In genomic region chr18:12990128-12990485, GRCh38 we compare ENCODE assay signal across 9 cellular contexts. TPM values are rescaled to one million over a fixed set of nuclear protein-coding genes. Genes with fewer than 3 reads are reported as not detected.
DNase-seq lines count a peak whose midpoint lies in the region; ATAC-seq and TF ChIP-seq lines count a peak whose summit lies in the region.
"Had no signal": no experiment of that assay in that cellular context is flagged by ENCODE, and none has a peak within 500 bp of the region (broad histone marks: within the 10 kb centered on the region; RNA-seq: fewer than 3 reads in every experiment).

No MANE protein-coding gene starts in this region.

- peaks cover 7 to 8% of the 10 kb centered on the region in 2 experiments; a peak in 1 of 3 replicates for H3K36me3 ChIP-seq in HEK293 (ENCODE audit: control insufficient read depth in 2 of 2, insufficient read depth in 1 of 2, low read length in 2 of 2)

- peak overlapping the region; percentile 91 for H3K27ac ChIP-seq in HEK293 (ENCODE audit: extremely low read depth, low read depth, low read length)

- DNase-seq in T-helper 17 cell = no peak
- DNase-seq in stimulated activated CD8-positive, alpha-beta memory T cell treated with anti-CD3 and anti-CD28 coated beads, Interleukin-12 subunit alpha, Interleukin-12 subunit beta, amount 100 ng/mL, for 4 hours (ENCODE audit: low read depth) = peak; percentile 25
- DNase-seq in mesenteric fat pad (ENCODE audit: low spot score) = no peak
- DNase-seq in NCI-H82 (lab: John Stamatoyannopoulos, UW) = no peak
- no peak for DNase-seq in cerebellar nuclear complex (lab: John Stamatoyannopoulos, UW)
- DNase-seq: NCI-H1048 had no signal

- H3K9me3 ChIP-seq in HEK293 (ENCODE audit: control insufficient read depth, insufficient read depth, low read depth, low read length) (no peaks in the 10 kb centered on the region), T-helper 17 cell (ENCODE audit: control insufficient read depth, low read length, poor library complexity, severe bottlenecking) (no peaks in the 10 kb centered on the region)

- POLR2A ChIA-PET in HEK293 (lab: Yijun Ruan, JAX) = interaction anchor here (0.7 to 2.5 kb wide), 10 partner anchors 10 to 462 kb away, joined by 3 to 66 read pairs (median 7); partner anchors contain the start of genes PTPN2 and SEH1L

- TF ChIP-seq CTCF in HEK293 (tag by site-specific recombination; IDR thresholded peaks at IDR 0.05) = no peak

- H3K27ac Mint-ChIP-seq in T-helper 17 cell = peak overlapping the region; percentile 91

- H3K4me1 ChIP-seq in HEK293 (ENCODE audit: control insufficient read depth, insufficient read depth, low read length) = peaks cover 13% of the 10 kb centered on the region; the same call in 1 of the 2 replicates

- CTCF ChIA-PET in HEK293 (lab: Yijun Ruan, JAX) = interaction anchor here (0.6 to 1.0 kb wide), 4 partner anchors 17 to 532 kb away, joined by 3 to 6 read pairs (median 4); no protein-coding TSS in a partner anchor

- H3K27me3 Mint-ChIP-seq in T-helper 17 cell = no peaks in the 10 kb centered on the region

- ATAC-seq in T-helper 17 cell (no peak), esophagus mucosa (peak; percentile 26), GM18520 (IDR thresholded peaks at IDR 0.05; ENCODE audit: unreplicated experiment) (no peak)

- peaks cover 8% of the 10 kb centered on the region for H3K36me3 Mint-ChIP-seq in T-helper 17 cell (ENCODE audit: low read depth)

- peak overlapping the region; percentile 98 for H3K4me3 Mint-ChIP-seq in T-helper 17 cell

- no peak overlapping the region for H3K4me3 ChIP-seq in HEK293 (ENCODE audit: low read depth, low read length)

- peaks cover 14% of the 10 kb centered on the region for H3K4me1 Mint-ChIP-seq in T-helper 17 cell

TF ChIP-seq in HEK293, 187 proteins besides CTCF, POLR2A, EP300 and RAD21 (continues in another document):
- TF ChIP-seq ZXDB (tag by site-specific recombination; IDR thresholded peaks at IDR 0.05) = no peak; the same call in 1 of the 2 replicates
- TF ChIP-seq ZBTB7A (tag by site-specific recombination; IDR thresholded peaks at IDR 0.05; ENCODE audit: low read depth) = peak; percentile 61; the same call in 1 of the 2 replicates
- peak; percentile 94 for TF ChIP-seq KLF9 (tag by site-specific recombination; IDR thresholded peaks at IDR 0.05; ENCODE audit: low read depth)
- TF ChIP-seq ZNF580 (tag by site-specific recombination; IDR thresholded peaks at IDR 0.05) = peak; percentile 87
- no peak for TF ChIP-seq ZNF529 (tag by site-specific recombination; IDR thresholded peaks at IDR 0.05; ENCODE audit: insufficient replicate concordance)
- no peak for TF ChIP-seq GLIS2 (tag by site-specific recombination; IDR thresholded peaks at IDR 0.05)
- no peak for TF ChIP-seq ZNF776 (tag by site-specific recombination; IDR thresholded peaks at IDR 0.05; ENCODE audit: borderline replicate concordance)
- TF ChIP-seq BCL11A (tag by site-specific recombination; IDR thresholded peaks at IDR 0.05; ENCODE audit: low read depth) = peak; percentile 67
- TF ChIP-seq ZNF777 (tag by site-specific recombination; IDR thresholded peaks at IDR 0.05; ENCODE audit: borderline replicate concordance) = 0 out of 2 replicates have a peak, but pooled peaks have one; percentile 34
- no peak for TF ChIP-seq ZNF704 (tag by site-specific recombination; IDR thresholded peaks at IDR 0.05)
- TF ChIP-seq ZNF768 (tag by site-specific recombination; IDR thresholded peaks at IDR 0.05) = no peak
- peak; percentile 22; the same call in 1 of the 2 replicates for TF ChIP-seq ZFP37 (tag by site-specific recombination; IDR thresholded peaks at IDR 0.05)
- TF ChIP-seq EGR2 (tag by site-specific recombination; IDR thresholded peaks at IDR 0.05; ENCODE audit: low read depth) = peak; percentile 100
- TF ChIP-seq ZBTB48 (tag by site-specific recombination; IDR thresholded peaks at IDR 0.05) = peak; percentile 20; the same call in 1 of the 2 replicates
- no peak for TF ChIP-seq HIC1 (tag by site-specific recombination; IDR thresholded peaks at IDR 0.05)
- no peak for TF ChIP-seq REPIN1 (tag by site-specific recombination; IDR thresholded peaks at IDR 0.05; ENCODE audit: low read depth)
- no peak for TF ChIP-seq ZEB2 (tag by site-specific recombination; IDR thresholded peaks at IDR 0.05)
- TF ChIP-seq ZNF138 (tag by site-specific recombination; IDR thresholded peaks at IDR 0.05; ENCODE audit: borderline replicate concordance) = no peak
- no peak for TF ChIP-seq ZNF510 (tag by site-specific recombination; IDR thresholded peaks at IDR 0.05; ENCODE audit: insufficient replicate concordance)
- no peak for TF ChIP-seq ZFP3 (tag by site-specific recombination; IDR thresholded peaks at IDR 0.05; ENCODE audit: low read depth)
- TF ChIP-seq ZNF341 (tag by site-specific recombination; IDR thresholded peaks at IDR 0.05; ENCODE audit: low read depth) = no peak
- TF ChIP-seq KLF1 (tag by site-specific recombination; IDR thresholded peaks at IDR 0.05) = peak; percentile 91
- no peak for TF ChIP-seq ZNF747 (tag by site-specific recombination; IDR thresholded peaks at IDR 0.05)
- no peak for TF ChIP-seq ZNF148 (tag by site-specific recombination; IDR thresholded peaks at IDR 0.05; ENCODE audit: borderline replicate concordance)
- TF ChIP-seq ELK4 (IDR thresholded peaks at IDR 0.05; ENCODE audit: borderline replicate concordance, low read depth, low read length) = no peak
- no peak for TF ChIP-seq MYNN (tag by site-specific recombination; IDR thresholded peaks at IDR 0.05; ENCODE audit: borderline replicate concordance)
- no peak for TF ChIP-seq ZNF10 (tag by site-specific recombination; IDR thresholded peaks at IDR 0.05)
- TF ChIP-seq ZIC2 (tag by site-specific recombination; IDR thresholded peaks at IDR 0.05) = no peak
- 0 out of 2 replicates have a peak, but pooled peaks have one; percentile 12 for TF ChIP-seq ZNF302 (tag by site-specific recombination; IDR thresholded peaks at IDR 0.05; ENCODE audit: low read depth)

RNA-seq across cellular contexts. Expression of gene CEP192, which starts 1.1 kb away (rescaled TPM):
- 10 to 100 TPM; 30.4 to 32.6 TPM for total RNA-seq in T-helper 17 cell
- total RNA-seq in esophagus mucosa = 13.7 TPM
- total RNA-seq in mesenteric fat pad = 13.5 TPM

RNA-seq across cellular contexts. Expression of gene SEH1L, which starts 42.3 kb away (rescaled TPM):
- total RNA-seq in T-helper 17 cell = 10 to 100 TPM; 32.4 to 35.9 TPM
- total RNA-seq in esophagus mucosa = 41.4 TPM
- 57.0 TPM for total RNA-seq in mesenteric fat pad
